14 cellular contexts compared by ENCODE assay signal in genomic region chr17:63703029-63703428, GRCh38. TPM values are rescaled to one million over a fixed set of nuclear protein-coding genes. Genes with fewer than 3 reads are reported as not detected.
DNase-seq lines count a peak whose midpoint lies in the region; FAIRE-seq and TF ChIP-seq lines count a peak whose summit lies in the region.
"Had no signal": no experiment of that assay in that cellular context is flagged by ENCODE, and none has a peak within 500 bp of the region (broad histone marks: within the 10 kb centered on the region; RNA-seq: fewer than 3 reads in every experiment).

No MANE protein-coding gene starts in this region.

- H3K36me3 Mint-ChIP-seq in CD8-positive, alpha-beta memory T cell: peaks cover 5 to 49% (median 10%) of the 10 kb centered on the region in 3 donors
- H3K36me3 Mint-ChIP-seq in astrocyte (ENCODE audit: low read depth, unreplicated experiment) (peaks cover 18% of the 10 kb centered on the region), neural crest cell (ENCODE audit: low read depth) (peaks cover 9% of the 10 kb centered on the region)

- CTCF ChIA-PET in CD8-positive, alpha-beta memory T cell (lab: Charles Lee): interaction anchor here (1.0 to 4.2 kb wide), 5 partner anchors 7 to 80 kb away, joined by 4 to 39 read pairs (median 7); partner anchors contain the start of genes CCDC47 and DDX42

- H3K79me2 ChIP-seq in astrocyte (ENCODE audit: insufficient read depth, low read length): peaks cover 4% of the 10 kb centered on the region

- no peak for TF ChIP-seq POLR2A in GM12892 (IDR thresholded peaks at IDR 0.05; ENCODE audit: low read depth, low read length)

- H3K4me2 ChIP-seq in astrocyte (ENCODE audit: low read length): no peak overlapping the region

- H4K20me1 ChIP-seq in astrocyte (ENCODE audit: insufficient read depth, low read length): peaks cover 13% of the 10 kb centered on the region

- H3K4me1 Mint-ChIP-seq in CD8-positive, alpha-beta memory T cell: peaks cover 57 to 67% (median 59%) of the 10 kb centered on the region in 3 donors
- peaks cover 4% of the 10 kb centered on the region for H3K4me1 Mint-ChIP-seq in astrocyte (ENCODE audit: low read depth, unreplicated experiment)
- H3K4me1 Mint-ChIP-seq in neural crest cell: peaks cover 22% of the 10 kb centered on the region

- H3K27ac Mint-ChIP-seq in CD8-positive, alpha-beta memory T cell: peak overlapping the region; percentile 95 to 100 (median 99)
- no peak overlapping the region for H3K27ac Mint-ChIP-seq in astrocyte (ENCODE audit: unreplicated experiment)
- peak overlapping the region; percentile 24 for H3K27ac Mint-ChIP-seq in neural crest cell (ENCODE audit: unreplicated experiment)

- peak overlapping the region; percentile 70 for H3K27ac ChIP-seq in CD8-positive, alpha-beta memory T cell (ENCODE audit: low read depth, low read length)
- H3K27ac ChIP-seq in KOPT-K1 (ENCODE audit: low read depth, low read length, poor library complexity, severe bottlenecking): peak overlapping the region; percentile 69
- no peak overlapping the region for H3K27ac ChIP-seq in astrocyte (ENCODE audit: low read depth, low read length)
- H3K27ac ChIP-seq: suprapubic skin had no signal

- H3K9me3 Mint-ChIP-seq in CD8-positive, alpha-beta memory T cell: peaks cover 0 to 4% (median 0%) of the 10 kb centered on the region in 5 donors
- H3K9me3 Mint-ChIP-seq in astrocyte (ENCODE audit: unreplicated experiment) (peaks cover 2% of the 10 kb centered on the region), neural crest cell (no peaks in the 10 kb centered on the region)

- no peaks in the 10 kb centered on the region for H3K9me3 ChIP-seq in CD8-positive, alpha-beta memory T cell (ENCODE audit: low read length)
- no peaks in the 10 kb centered on the region for H3K9me3 ChIP-seq in KOPT-K1 (ENCODE audit: insufficient read depth, low read length, poor library complexity, severe bottlenecking)
- no peaks in the 10 kb centered on the region for H3K9me3 ChIP-seq in astrocyte (ENCODE audit: insufficient read depth, low read depth, low read length)
- H3K9me3 ChIP-seq: suprapubic skin had no signal

- no peak for FAIRE-seq in astrocyte (lab: Jason Lieb, UNC)
- no peak for FAIRE-seq in GM12892 (lab: Jason Lieb, UNC)
- FAIRE-seq: colon, D721Med, RCC 7860, TTC549 had no signal

- H3K4me1 ChIP-seq in CD8-positive, alpha-beta memory T cell (ENCODE audit: insufficient read depth, low read length): peaks cover 62% of the 10 kb centered on the region
- H3K4me1 ChIP-seq in astrocyte (ENCODE audit: insufficient read depth, low read length): peaks cover 11% of the 10 kb centered on the region

- POLR2A ChIA-PET in CD8-positive, alpha-beta memory T cell (lab: Charles Lee): interaction anchor here (0.7 to 14.8 kb wide), 6 partner anchors 7 to 81 kb away, joined by 3 to 270 read pairs (median 27); partner anchors contain the start of genes CCDC47, DDX42 and MAP3K3

- DNase-seq in CD8-positive, alpha-beta memory T cell: no peak
- DNase-seq in astrocyte (ENCODE audit: low read depth) (no peak), neural crest cell (ENCODE audit: low read depth, low spot score) (no peak), CD1c-positive myeloid dendritic cell (ENCODE audit: extremely low spot score) (no peak), GM12892 (ENCODE audit: insufficient read length) (no peak), GM03348 (ENCODE audit: low spot score) (no peak)
- DNase-seq: NCI-H2227 treated with DMSO at 0.1 percent for 48 hours, right cardiac atrium had no signal

- no peak overlapping the region for H2AFZ ChIP-seq in astrocyte (ENCODE audit: low read depth, low read length)

- peaks cover 9% of the 10 kb centered on the region for H3K36me3 ChIP-seq in CD8-positive, alpha-beta memory T cell (ENCODE audit: insufficient read depth, low read length)
- H3K36me3 ChIP-seq in KOPT-K1 (ENCODE audit: insufficient read depth, low read length) (peaks cover 48% of the 10 kb centered on the region), astrocyte (ENCODE audit: insufficient read depth, low read length) (peaks cover 4% of the 10 kb centered on the region)

- H3K9ac ChIP-seq in astrocyte (ENCODE audit: low read length): no peak overlapping the region

- H3K27me3 Mint-ChIP-seq in CD8-positive, alpha-beta memory T cell: peaks cover 0 to 2% of the 10 kb centered on the region in 2 donors
- H3K27me3 Mint-ChIP-seq in astrocyte (ENCODE audit: low read depth, unreplicated experiment): no peaks in the 10 kb centered on the region
- peaks cover 2% of the 10 kb centered on the region for H3K27me3 Mint-ChIP-seq in neural crest cell (ENCODE audit: low read depth)

- H3K4me3 ChIP-seq in CD8-positive, alpha-beta memory T cell (ENCODE audit: low read length): peak overlapping the region; percentile 66
- no peak overlapping the region for H3K4me3 ChIP-seq in astrocyte (ENCODE audit: insufficient read depth, low read depth, low read length)
- H3K4me3 ChIP-seq: suprapubic skin had no signal

- H3K27me3 ChIP-seq in CD8-positive, alpha-beta memory T cell (ENCODE audit: insufficient read depth, low read length, poor library complexity, severe bottlenecking): no peaks in the 10 kb centered on the region
- H3K27me3 ChIP-seq in astrocyte (ENCODE audit: insufficient read depth, low read length): no peaks in the 10 kb centered on the region
- H3K27me3 ChIP-seq: suprapubic skin had no signal

- peak overlapping the region; percentile 91 to 98 (median 93) for H3K4me3 Mint-ChIP-seq in CD8-positive, alpha-beta memory T cell
- H3K4me3 Mint-ChIP-seq in astrocyte (ENCODE audit: unreplicated experiment): peak overlapping the region; percentile 15
- H3K4me3 Mint-ChIP-seq in neural crest cell: peak overlapping the region; percentile 74

- TF ChIP-seq CTCF in astrocyte (IDR thresholded peaks at IDR 0.05; ENCODE audit: insufficient read depth, low read depth, low read length): no peak
- no peak for TF ChIP-seq CTCF in neural crest cell (conservative IDR thresholded peaks at IDR 0.05)

RNA-seq across cellular contexts. Expression of gene LIMD2, which starts 3.1 kb away (rescaled TPM):
- 100 to 1,000 TPM; 236 to 240 TPM for total RNA-seq in CD8-positive, alpha-beta memory T cell
- polyA plus RNA-seq in CD8-positive, alpha-beta memory T cell: 495 TPM
- 54.8 and 55.0 TPM in 2 replicates for total RNA-seq in astrocyte
- 134 and 145 TPM in 2 replicates for total RNA-seq in neural crest cell
- 79.9 TPM for polyA plus RNA-seq in GM12892 (2012; ENCODE audit: missing spikeins)

RNA-seq across cellular contexts. Expression of gene STRADA, which starts 38.6 kb away (rescaled TPM):
- total RNA-seq in CD8-positive, alpha-beta memory T cell: 10 to 100 TPM; 56.7 to 57.2 TPM
- 22.8 TPM for polyA plus RNA-seq in CD8-positive, alpha-beta memory T cell
- total RNA-seq in astrocyte (28.6 and 35.7 TPM in 2 replicates), neural crest cell (55.0 and 55.9 TPM in 2 replicates)
- 48.4 TPM for polyA plus RNA-seq in GM12892 (2012; ENCODE audit: missing spikeins)

Comparison
In these comparisons a context has a peak if more than half of its experiments do, and no peak if none do; other contexts are left out.
1. H3K4me3 Mint-ChIP-seq: peak in every context shown above with its lines; median percentile 93 in CD8-positive, alpha-beta memory T cell; 74 in neural crest cell; 15 in astrocyte.